ENCODE assay signal across 15 cellular contexts in genomic region chr17:41060052-41060604, GRCh38. TPM values are rescaled to one million over a fixed set of nuclear protein-coding genes. Genes with fewer than 3 reads are reported as not detected.
A peak's percentile ranks its signal among the peaks of the same experiment; 100 is the strongest.
DNase-seq lines count a peak whose midpoint lies in the region; ATAC-seq and TF ChIP-seq lines count a peak whose summit lies in the region.
"Had no signal": no experiment of that assay in that cellular context is flagged by ENCODE, and none has a peak within 500 bp of the region (broad histone marks: within the 10 kb centered on the region; RNA-seq: fewer than 3 reads in every experiment).

KRTAP2-3 (minus strand) TSS chr17:41060114; CDS start chr17:41060050, 64 bp downstream.

- H3K79me2 ChIP-seq in HCT116 (ENCODE audit: insufficient read depth, low read length) = no peaks in the 10 kb centered on the region

- peak within 1 kb of the TSS; percentile 10 for H3K9ac ChIP-seq in HCT116 (ENCODE audit: low read length)

- TF ChIP-seq POLR2A in HCT116 (IDR thresholded peaks at IDR 0.05; ENCODE audit: borderline replicate concordance, extremely low read depth, insufficient read depth, insufficient read length) = no peak

- H3K9me3 ChIP-seq in HCT116 (ENCODE audit: control insufficient read depth in 1 of 2, insufficient read depth in 1 of 2, low read depth in 1 of 2, low read length in 2 of 2) = peaks cover 0 to 9% of the 10 kb centered on the region in 2 experiments; a peak in 1 of 4 replicates
- no peaks in the 10 kb centered on the region for H3K9me3 ChIP-seq in thoracic aorta
- peaks cover 5% of the 10 kb centered on the region for H3K9me3 ChIP-seq in WERI-Rb-1 (ENCODE audit: severe bottlenecking)
- H3K9me3 ChIP-seq: suprapubic skin had no signal

- RAD21 ChIA-PET in HCT116 (lab: Charles Lee; ENCODE audit: low non-redundant PET in 1 of 2, low total read pairs in 2 of 2, uncharacterized antibody in 2 of 2, unreplicated experiment in 2 of 2) = no interaction called here

- H3K4me3 ChIP-seq in HCT116 (replicated peaks in 1 of 2; ENCODE audit: low read depth in 1 of 2, low read length in 2 of 2) (no peak within 1 kb of the TSS), foreskin fibroblast (ENCODE audit: low read depth in 1 of 2, low read length in 2 of 2) (no peak within 1 kb of the TSS), thoracic aorta (no peak within 1 kb of the TSS), WERI-Rb-1 (ENCODE audit: low read depth, low read length) (no peak within 1 kb of the TSS)
- H3K4me3 ChIP-seq: suprapubic skin had no signal

- no peaks in the 10 kb centered on the region for H4K20me1 ChIP-seq in HCT116 (ENCODE audit: insufficient read depth)

- TF ChIP-seq CTCF in HCT116 (IDR thresholded peaks at IDR 0.05 in 2 of 3, conservative IDR thresholded peaks at IDR 0.05 in 1 of 3; ENCODE audit: borderline replicate concordance in 1 of 3, insufficient read depth in 1 of 3, low read depth in 2 of 3, low read length in 2 of 3) (no peak), foreskin fibroblast (IDR thresholded peaks at IDR 0.05; ENCODE audit: low read depth, low read length) (no peak), thoracic aorta (IDR thresholded peaks at IDR 0.05) (no peak), WERI-Rb-1 (IDR thresholded peaks at IDR 0.05; ENCODE audit: low read depth, low read length) (no peak)

- POLR2A ChIA-PET in HCT116 (lab: Charles Lee) = no interaction called here

- H3K27ac ChIP-seq in HCT116 (ENCODE audit: low read depth, low read length) (peak within 1 kb of the TSS; percentile 85), thoracic aorta (peak within 1 kb of the TSS; percentile 52 to 56), WERI-Rb-1 (no peak within 1 kb of the TSS)
- H3K27ac ChIP-seq: suprapubic skin had no signal

- CTCF ChIA-PET in HCT116 (lab: Charles Lee) = no interaction called here

- H3K27me3 ChIP-seq in HCT116 (ENCODE audit: insufficient read depth, low read length) (no peaks in the 10 kb centered on the region), thoracic aorta (replicated peaks; ENCODE audit: insufficient read depth) (no peaks in the 10 kb centered on the region), WERI-Rb-1 (ENCODE audit: insufficient read depth, low read depth, severe bottlenecking) (no peaks in the 10 kb centered on the region)

- H3K36me3 ChIP-seq in HCT116 (ENCODE audit: control insufficient read depth in 1 of 2, insufficient read depth in 2 of 2, low read length in 2 of 2) (peaks cover 0 to 5% of the 10 kb centered on the region in 2 experiments; a peak in 1 of 4 replicates), thoracic aorta (no peaks in the 10 kb centered on the region), WERI-Rb-1 (no peaks in the 10 kb centered on the region)
- H3K36me3 ChIP-seq: suprapubic skin had no signal

- DNase-seq in HCT116 (ENCODE audit: low read depth, low spot score) (peak; percentile 86), SW 1271 (lab: John Stamatoyannopoulos, UW) (peak; percentile 70 to 84), foreskin fibroblast (peak; percentile 93 to 94), thoracic aorta (ENCODE audit: low spot score) (no peak), WERI-Rb-1 (no peak), UCSD-AML1 (lab: John Stamatoyannopoulos, UW; ENCODE audit: unreplicated experiment) (no peak), activated T-cell treated with anti-CD3 and anti-CD28 coated beads for 4 hours (no peak)
- DNase-seq: activated CD8-positive, alpha-beta memory T cell treated with anti-CD3 and anti-CD28 coated beads, Interleukin-2, amount 50 U/mL, for 4 hours; hippocampal formation; naive thymus-derived CD4-positive, alpha-beta T cell; stimulated activated CD4-positive, alpha-beta T cell treated with anti-CD3 and anti-CD28 coated beads, Interleukin-1b, Interleukin-23, amount 100 ng/mL, for 48 hours; T-helper 1 cell had no signal

- TF ChIP-seq RAD21 in HCT116 (IDR thresholded peaks at IDR 0.05; ENCODE audit: low read depth) = no peak

- peak within 1 kb of the TSS; percentile 28 for H3K4me2 ChIP-seq in HCT116 (ENCODE audit: low read length)

- H2AFZ ChIP-seq in HCT116 (ENCODE audit: low read depth, low read length, poor library complexity, severe bottlenecking) = peak within 1 kb of the TSS; percentile 4

- peaks cover 39 to 60% of the 10 kb centered on the region in 2 experiments for H3K4me1 ChIP-seq in HCT116 (ENCODE audit: control insufficient read depth in 1 of 2, insufficient read depth in 2 of 2, low read length in 2 of 2)
- peaks cover 23 to 33% of the 10 kb centered on the region in 2 donors for H3K4me1 ChIP-seq in thoracic aorta (ENCODE audit: control insufficient read depth in 1 of 2, low read depth in 2 of 2)
- H3K4me1 ChIP-seq: suprapubic skin had no signal

- H3K9me2 ChIP-seq in HCT116 (ENCODE audit: insufficient read depth) = no peaks in the 10 kb centered on the region

- intact Hi-C loops in HCT116 (cut with micrococcal nuclease) = no loop called here

- BruUV-seq in HCT116 (replicated peaks; lab: Mats Ljungman, UMichigan) = no TSS peak

- ATAC-seq in HCT116 (peak; percentile 73), thoracic aorta (ENCODE audit: insufficient number of reproducible peaks, low FRiP score, low read depth) (no peak), GM19452 (IDR thresholded peaks at IDR 0.05; ENCODE audit: unreplicated experiment) (no peak)
- ATAC-seq: naive thymus-derived CD4-positive, alpha-beta T cell had no signal

TF ChIP-seq in HCT116, 20 proteins besides CTCF, POLR2A, EP300 and RAD21 (continues in another document):
- TF ChIP-seq JUND (IDR thresholded peaks at IDR 0.05) (peak; percentile 82), SP1 (IDR thresholded peaks at IDR 0.05; ENCODE audit: low read depth) (peak; percentile 88), SIN3A (IDR thresholded peaks at IDR 0.05; ENCODE audit: low read depth) (peak; percentile 49; the same call in 1 of the 2 replicates), ZNF274 (IDR thresholded peaks at IDR 0.05; ENCODE audit: low read depth, low read length) (no peak), REST (IDR thresholded peaks at IDR 0.05; ENCODE audit: low read depth) (no peak), CEBPB (IDR thresholded peaks at IDR 0.05; ENCODE audit: low read depth) (peak; percentile 71), ELF1 (IDR thresholded peaks at IDR 0.05; ENCODE audit: borderline replicate concordance, low read depth) (no peak), EGR1 (IDR thresholded peaks at IDR 0.05; ENCODE audit: low read depth) (no peak), TCF7L2 (IDR thresholded peaks at IDR 0.05; ENCODE audit: borderline replicate concordance, extremely low read depth, insufficient read depth, insufficient read length) (peak; percentile 43), SRF (IDR thresholded peaks at IDR 0.05; ENCODE audit: low read depth) (0 out of 2 replicates have a peak, but pooled peaks have one; percentile 58), ZFX (IDR thresholded peaks at IDR 0.05) (no peak), POLR2AphosphoS5 (IDR thresholded peaks at IDR 0.05; ENCODE audit: low read depth, low read length) (no peak; the same call in 1 of the 2 replicates), FOSL1 (IDR thresholded peaks at IDR 0.05; ENCODE audit: low read depth) (peak; percentile 90), CBX3 (IDR thresholded peaks at IDR 0.05; ENCODE audit: low read depth) (peak; percentile 86; the same call in 1 of the 2 replicates), EZH2phosphoT487 (IDR thresholded peaks at IDR 0.05; ENCODE audit: borderline replicate concordance) (no peak), MAX (IDR thresholded peaks at IDR 0.05) (peak; percentile 90), ATF3 (IDR thresholded peaks at IDR 0.05) (0 out of 2 replicates have a peak, but pooled peaks have one; percentile 27)

RNA-seq across cellular contexts. Expression of gene KRTAP2-3, which starts in this region (rescaled TPM):
- total RNA-seq in HCT116 (2021; ENCODE audit: unreplicated experiment) = 6.3 TPM
- 35.7 and 47.7 TPM in 2 replicates for polyA plus RNA-seq in HCT116 (2012)
- total RNA-seq in thoracic aorta = not detected
- total RNA-seq: naive thymus-derived CD4-positive, alpha-beta T cell had no signal
- polyA plus RNA-seq: IgD-negative memory B cell; naive thymus-derived CD4-positive, alpha-beta T cell had no signal

Comparison
In these comparisons a context has a peak if more than half of its experiments do, and no peak if none do; other contexts are left out.
1. DNase-seq: peak in HCT116 (single experiment), SW 1271 (2 of 2) and foreskin fibroblast (2 of 2); none in thoracic aorta (single experiment), WERI-Rb-1 (single experiment), UCSD-AML1 (single experiment) and activated T-cell treated with anti-CD3 and anti-CD28 coated beads for 4 hours (single experiment).